ENCODE assay signal across 1 cellular context in genomic region chr9:31304576-31304975, GRCh38.
TF ChIP-seq lines count a peak whose summit lies in the region.

No MANE protein-coding gene starts in this region.

TF ChIP-seq in A549, 52 proteins besides CTCF, POLR2A, EP300 and RAD21 (continued from another document):
- no peak for TF ChIP-seq ATOH8 (CRISPR knock-in tag; IDR thresholded peaks at IDR 0.05; ENCODE audit: low read depth)
- no peak for TF ChIP-seq RCOR1 (IDR thresholded peaks at IDR 0.05; ENCODE audit: low read depth, low read length)
- no peak for TF ChIP-seq MYC (IDR thresholded peaks at IDR 0.05; ENCODE audit: borderline replicate concordance, low read length)
- TF ChIP-seq NR3C1 (IDR thresholded peaks at IDR 0.05) = no peak
- TF ChIP-seq FOSL2 (IDR thresholded peaks at IDR 0.05) = no peak
- TF ChIP-seq FOSL2 (CRISPR knock-in tag; IDR thresholded peaks at IDR 0.05) = no peak
- TF ChIP-seq EHMT2 (IDR thresholded peaks at IDR 0.05; ENCODE audit: low read depth) = no peak
- no peak for TF ChIP-seq MAZ (IDR thresholded peaks at IDR 0.05; ENCODE audit: borderline replicate concordance, low read depth, low read length)
- no peak for TF ChIP-seq HMGXB4 (CRISPR knock-in tag; IDR thresholded peaks at IDR 0.05; ENCODE audit: borderline replicate concordance)
- TF ChIP-seq HDAC2 (IDR thresholded peaks at IDR 0.05) = no peak
- TF ChIP-seq BCL3 (IDR thresholded peaks at IDR 0.05) = no peak
- TF ChIP-seq MAX (IDR thresholded peaks at IDR 0.05) = no peak
- no peak for TF ChIP-seq CHD4 (IDR thresholded peaks at IDR 0.05; ENCODE audit: borderline replicate concordance)
- no peak for TF ChIP-seq FOXS1 (CRISPR knock-in tag; IDR thresholded peaks at IDR 0.05)
